Comparison of ENCODE assay signal across 9 cellular contexts in genomic region chr18:48922203-48922800, GRCh38. TPM values are rescaled to one million over a fixed set of nuclear protein-coding genes. Genes with fewer than 3 reads are reported as not detected.
DNase-seq lines count a peak whose midpoint lies in the region; ATAC-seq, FAIRE-seq and TF ChIP-seq lines count a peak whose summit lies in the region.
"Had no signal": no experiment of that assay in that cellular context is flagged by ENCODE, and none has a peak within 500 bp of the region (broad histone marks: within the 10 kb centered on the region; RNA-seq: fewer than 3 reads in every experiment).

No MANE protein-coding gene starts in this region.

- H3K4me3 Mint-ChIP-seq in stimulated activated memory B cell treated with anti-CD40 and anti-IgM and Interleukin-4, amounts not matched to agents 10 μg/mL and 1 μg/mL and 100 μg/mL, for 72 hours, result no peak overlapping the region

- H3K27me3 ChIP-seq in HL-60 (ENCODE audit: insufficient read depth, poor library complexity, severe bottlenecking) (no peaks in the 10 kb centered on the region), right cardiac atrium (ENCODE audit: control insufficient read depth, insufficient read depth) (no peaks in the 10 kb centered on the region), small intestine (ENCODE audit: control insufficient read depth in 2 of 2, insufficient read depth in 2 of 2, low read length in 2 of 2) (no peaks in the 10 kb centered on the region)

- in situ Hi-C loops in astrocyte of the cerebellum (cut with HindIII; ENCODE audit: low sequenced_read_pairs), result loop anchor here (5.0 kb wide), 1 partner anchor 80 kb away; no protein-coding TSS in a partner anchor

- H3K4me1 ChIP-seq in right cardiac atrium (ENCODE audit: control insufficient read depth, insufficient read depth, low read length) (peaks cover 53% of the 10 kb centered on the region), small intestine (ENCODE audit: control insufficient read depth in 2 of 2, insufficient read depth in 1 of 2, low read depth in 1 of 2, low read length in 1 of 2) (peaks cover 24 to 34% of the 10 kb centered on the region in 2 donors)

- peaks cover 3 to 5% of the 10 kb centered on the region in 2 donors for H3K36me3 ChIP-seq in small intestine (ENCODE audit: control insufficient read depth in 2 of 2, insufficient read depth in 2 of 2, low read length in 2 of 2)

- H3K9me3 Mint-ChIP-seq in stimulated activated memory B cell treated with anti-CD40 and anti-IgM and Interleukin-4, amounts not matched to agents 10 μg/mL and 1 μg/mL and 100 μg/mL, for 72 hours, result no peaks in the 10 kb centered on the region

- 25% methylated on average over 7 of the region's 7 CpGs for WGBS in right cardiac atrium
- 39 to 43% (median 39%) methylated on average over 7 of the region's 7 CpGs for WGBS in small intestine, 3 donors

- H3K9me3 ChIP-seq in right cardiac atrium (ENCODE audit: control insufficient read depth, low read length), result no peaks in the 10 kb centered on the region
- H3K9me3 ChIP-seq in small intestine (ENCODE audit: control insufficient read depth, low read depth), result no peaks in the 10 kb centered on the region

- peaks cover 66% of the 10 kb centered on the region for H3K4me1 Mint-ChIP-seq in stimulated activated memory B cell treated with anti-CD40 and anti-IgM and Interleukin-4, amounts not matched to agents 10 μg/mL and 1 μg/mL and 100 μg/mL, for 72 hours

- ATAC-seq in right cardiac atrium (no peak), GM19328 (IDR thresholded peaks at IDR 0.05; ENCODE audit: unreplicated experiment) (no peak), HG02840 (IDR thresholded peaks at IDR 0.05; ENCODE audit: low FRiP score, unreplicated experiment) (no peak)
- no peak for ATAC-seq in stimulated activated memory B cell treated with anti-CD40 and anti-IgM and Interleukin-4, amounts not matched to agents 10 μg/mL and 1 μg/mL and 100 μg/mL, for 72 hours

- intact Hi-C loops in right cardiac atrium (cut with DNase I), result no loop called here

- DNase-seq in HL-60 (ENCODE audit: low read depth in 1 of 2, low spot score in 1 of 2), result no peak
- DNase-seq in astrocyte of the cerebellum (ENCODE audit: low read depth), result no peak
- no peak for DNase-seq in right cardiac atrium
- DNase-seq in small intestine, result no peak
- no peak for DNase-seq in GM20000 (ENCODE audit: low spot score)
- DNase-seq: NCI-H187 had no signal

- H3K27ac ChIP-seq in HL-60 (replicated peaks) (peak overlapping the region; percentile 54), right cardiac atrium (ENCODE audit: low read length) (peak overlapping the region; percentile 58), small intestine (ENCODE audit: low read depth in 1 of 2, low read length in 1 of 2) (peak overlapping the region in 1 of 2 donors; percentile 14)

- no peak for TF ChIP-seq CTCF in HL-60 (IDR thresholded peaks at IDR 0.05; ENCODE audit: insufficient read depth, low read length)
- TF ChIP-seq CTCF in astrocyte of the cerebellum (IDR thresholded peaks at IDR 0.05; ENCODE audit: low read depth, low read length, missing control alignments), result no peak
- no peak for TF ChIP-seq CTCF in GM20000 (IDR thresholded peaks at IDR 0.05; ENCODE audit: extremely low read depth, missing control alignments)

- peak overlapping the region; percentile 73 for H3K27ac Mint-ChIP-seq in stimulated activated memory B cell treated with anti-CD40 and anti-IgM and Interleukin-4, amounts not matched to agents 10 μg/mL and 1 μg/mL and 100 μg/mL, for 72 hours

- no peaks in the 10 kb centered on the region for H3K27me3 Mint-ChIP-seq in stimulated activated memory B cell treated with anti-CD40 and anti-IgM and Interleukin-4, amounts not matched to agents 10 μg/mL and 1 μg/mL and 100 μg/mL, for 72 hours

- H3K4me3 ChIP-seq in HL-60 (replicated peaks; ENCODE audit: insufficient read depth, low read length) (no peak overlapping the region), astrocyte of the cerebellum (ENCODE audit: low read depth, low read length) (peak overlapping the region; percentile 11), right cardiac atrium (ENCODE audit: low read length) (peak overlapping the region; percentile 41), small intestine (ENCODE audit: low read depth in 1 of 2, low read length in 2 of 2) (no peak overlapping the region)

- no peak for FAIRE-seq in small intestine (lab: Jason Lieb, UNC)

- peaks cover 57% of the 10 kb centered on the region for H3K36me3 Mint-ChIP-seq in stimulated activated memory B cell treated with anti-CD40 and anti-IgM and Interleukin-4, amounts not matched to agents 10 μg/mL and 1 μg/mL and 100 μg/mL, for 72 hours

RNA-seq across cellular contexts. Expression of gene SMAD7, which starts 28.5 kb away (rescaled TPM):
- total RNA-seq in right cardiac atrium, result 10 to 100 TPM; 66.3 to 97.6 (median 94.3) TPM
- polyA plus RNA-seq in right cardiac atrium, result 34.8 TPM
- 10 to 100 TPM; 17.2 to 24.0 (median 18.3) TPM for polyA plus RNA-seq in small intestine

Comparison
In these comparisons a context has a peak if more than half of its experiments do, and no peak if none do; other contexts are left out.
1. H3K4me3 ChIP-seq: peak in astrocyte of the cerebellum (single experiment) and right cardiac atrium (single experiment); none in HL-60 (single experiment) and small intestine (0 of 2).